Comparison of ENCODE assay signal across 10 cellular contexts in genomic region chr11:9717719-9718118, GRCh38. TPM values are rescaled to one million over a fixed set of nuclear protein-coding genes. Genes with fewer than 3 reads are reported as not detected.
DNase-seq lines count a peak whose midpoint lies in the region; ATAC-seq and TF ChIP-seq lines count a peak whose summit lies in the region.
"Had no signal": no experiment of that assay in that cellular context is flagged by ENCODE, and none has a peak within 500 bp of the region (broad histone marks: within the 10 kb centered on the region; RNA-seq: fewer than 3 reads in every experiment).

No MANE protein-coding gene starts in this region.

- no peaks in the 10 kb centered on the region for H3K27me3 Mint-ChIP-seq in HFFc6 (ENCODE audit: insufficient read depth)

- no peak for ATAC-seq in HG02759 (IDR thresholded peaks at IDR 0.05; ENCODE audit: unreplicated experiment)
- ATAC-seq: activated T-cell treated with anti-CD3 and anti-CD28 coated beads, Interleukin-2, amount 50 U/mL, for 72 hours had no signal

- no peaks in the 10 kb centered on the region for H3K27me3 ChIP-seq in ACC112 (ENCODE audit: insufficient read depth, low read length)
- no peaks in the 10 kb centered on the region for H3K27me3 ChIP-seq in sigmoid colon
- H3K27me3 ChIP-seq in BE2C: no peaks in the 10 kb centered on the region

- TF ChIP-seq CTCF in HFFc6 (IDR thresholded peaks at IDR 0.05) (no peak), coronary artery (IDR thresholded peaks at IDR 0.05) (no peak), sigmoid colon (IDR thresholded peaks at IDR 0.05) (no peak), BE2C (IDR thresholded peaks at IDR 0.05; ENCODE audit: low read depth, low read length) (no peak)

- H3K9me3 ChIP-seq in sigmoid colon (no peaks in the 10 kb centered on the region), BE2C (no peaks in the 10 kb centered on the region)

- H3K4me3 ChIP-seq in ACC112 (ENCODE audit: low read depth, low read length): no peak overlapping the region
- no peak overlapping the region for H3K4me3 ChIP-seq in coronary artery
- no peak overlapping the region for H3K4me3 ChIP-seq in sigmoid colon
- no peak overlapping the region for H3K4me3 ChIP-seq in BE2C (ENCODE audit: low read depth, low read length)

- H3K4me1 ChIP-seq in ACC112 (ENCODE audit: control insufficient read depth, insufficient read depth, low read length, unreplicated experiment) (peaks cover 37% of the 10 kb centered on the region), sigmoid colon (peaks cover 0 to 21% (median 9%) of the 10 kb centered on the region in 4 donors), BE2C (no peaks in the 10 kb centered on the region)

- peaks cover 45% of the 10 kb centered on the region for H3K4me1 Mint-ChIP-seq in HFFc6 (ENCODE audit: low read depth)

- peak overlapping the region; percentile 90; the same call in 1 of the 2 replicates for H3K27ac Mint-ChIP-seq in HFFc6

- H3K4me3 Mint-ChIP-seq in HFFc6: no peak overlapping the region

- H3K36me3 ChIP-seq in ACC112 (ENCODE audit: insufficient read depth, low read length) (peaks cover 8% of the 10 kb centered on the region; the same call in 1 of the 2 replicates), sigmoid colon (peaks cover 0 to 5% (median 0%) of the 10 kb centered on the region in 4 donors), BE2C (no peaks in the 10 kb centered on the region)

- 97 to 99% methylated on average over 2 of the region's 2 CpGs for WGBS in sigmoid colon, 2 donors

- H3K36me3 Mint-ChIP-seq in HFFc6 (ENCODE audit: low read depth): peaks cover 38% of the 10 kb centered on the region

- H3K27ac ChIP-seq in ACC112 (ENCODE audit: low read depth, low read length) (peak overlapping the region; percentile 18), coronary artery (peak overlapping the region; percentile 33 to 54), sigmoid colon (peak overlapping the region in 3 of 4 donors; percentile 26 to 59 (median 55))

- no peak overlapping the region for H2AFZ ChIP-seq in ACC112 (ENCODE audit: low read length, unreplicated experiment)

- peaks cover 10% of the 10 kb centered on the region for H3K79me2 ChIP-seq in ACC112 (ENCODE audit: control insufficient read depth, insufficient read depth, low read length, unreplicated experiment)

- DNase-seq in HFFc6 (no peak), coronary artery (ENCODE audit: low spot score) (no peak), sigmoid colon (no peak), NCI-H187 treated with DMSO at 0.1 percent for 48 hours (lab: John Stamatoyannopoulos, UW) (no peak), globus pallidus (ENCODE audit: low spot score) (no peak), BE2C (no peak)
- DNase-seq: activated T-cell treated with anti-CD3 and anti-CD28 coated beads, Interleukin-2, amount 50 U/mL, for 72 hours; NCI-H1048 had no signal

- TF ChIP-seq POLR2A in sigmoid colon (IDR thresholded peaks at IDR 0.05): no peak

- H3K9me3 Mint-ChIP-seq in HFFc6: no peaks in the 10 kb centered on the region; the same call in 1 of the 2 replicates

- TF ChIP-seq EP300 in sigmoid colon (IDR thresholded peaks at IDR 0.05): no peak

- intact Hi-C loops in sigmoid colon (cut with DNase I): no loop called here

RNA-seq across cellular contexts. Expression of gene SWAP70, which starts 53.8 kb away (rescaled TPM):
- total RNA-seq in HFFc6 (2021; fragmentation: NEBNext Ultra II Directional; extraction: Animal tissue kit (Norgen Biotek cat#: 25700)): 10 to 100 TPM; 32.0 to 44.6 (median 37.0) TPM
- 10 to 100 TPM; 22.1 to 30.3 (median 28.6) TPM for total RNA-seq in sigmoid colon
- polyA plus RNA-seq in sigmoid colon: 10 to 100 TPM in 2 of 3 donors, 1 to 10 TPM in 1; 9.5 to 19.8 (median 10.8) TPM
- 6.5 TPM for polyA plus RNA-seq in BE2C (2012; ENCODE audit: insufficient read depth, insufficient read length, low read depth)
